ENCODE assay signal across 9 cellular contexts in genomic region chr12:102169922-102170698, GRCh38. TPM values are rescaled to one million over a fixed set of nuclear protein-coding genes. Genes with fewer than 3 reads are reported as not detected.
DNase-seq lines count a peak whose midpoint lies in the region; ATAC-seq and TF ChIP-seq lines count a peak whose summit lies in the region.
"Had no signal": no experiment of that assay in that cellular context is flagged by ENCODE, and none has a peak within 500 bp of the region (broad histone marks: within the 10 kb centered on the region; RNA-seq: fewer than 3 reads in every experiment).

No MANE protein-coding gene starts in this region.

- ATAC-seq in Right ventricle myocardium superior (ENCODE audit: poor library complexity) (peak; percentile 52), left ventricle myocardium superior (no peak), left lobe of liver (peak; percentile 83)

- H3K27ac ChIP-seq in ascending aorta = no peak overlapping the region

- peaks cover 18% of the 10 kb centered on the region for H3K4me1 Mint-ChIP-seq in T-helper 2 cell treated with Interferon-gamma antibody and Interleukin-4, amounts not matched to agents 5 μg/mL and 100 μg/mL, for 36 hours (ENCODE audit: low read depth)
- H3K4me1 Mint-ChIP-seq: activated naive CD4-positive, alpha-beta T cell treated with anti-CD3 and anti-CD28 coated beads, Interleukin-2, amount 50 U/mL, for 24 hours had no signal

- intact Hi-C loops in Right ventricle myocardium superior (cut with DNase I) (loop anchor here (2.0 kb wide), 1 partner anchor 317 kb away; no protein-coding TSS in a partner anchor), left ventricle myocardium superior (cut with micrococcal nuclease) (no loop called here), ascending aorta (cut with DNase I) (loop anchor here (10.0 kb wide), 1 partner anchor 315 kb away; the partner anchor contains the start of gene IGF1)

- H3K27ac Mint-ChIP-seq in T-helper 2 cell treated with Interferon-gamma antibody and Interleukin-4, amounts not matched to agents 5 μg/mL and 100 μg/mL, for 36 hours = no peak overlapping the region
- H3K27ac Mint-ChIP-seq: activated naive CD4-positive, alpha-beta T cell treated with anti-CD3 and anti-CD28 coated beads, Interleukin-2, amount 50 U/mL, for 24 hours had no signal

- no peaks in the 10 kb centered on the region for H3K9me3 Mint-ChIP-seq in T-helper 2 cell treated with Interferon-gamma antibody and Interleukin-4, amounts not matched to agents 5 μg/mL and 100 μg/mL, for 36 hours
- H3K9me3 Mint-ChIP-seq: activated naive CD4-positive, alpha-beta T cell treated with anti-CD3 and anti-CD28 coated beads, Interleukin-2, amount 50 U/mL, for 24 hours had no signal

- no peaks in the 10 kb centered on the region for H3K27me3 Mint-ChIP-seq in T-helper 2 cell treated with Interferon-gamma antibody and Interleukin-4, amounts not matched to agents 5 μg/mL and 100 μg/mL, for 36 hours (ENCODE audit: low read depth)
- H3K27me3 Mint-ChIP-seq: activated naive CD4-positive, alpha-beta T cell treated with anti-CD3 and anti-CD28 coated beads, Interleukin-2, amount 50 U/mL, for 24 hours had no signal

- DNase-seq in Right ventricle myocardium superior (no peak), left ventricle myocardium superior (no peak), LNCaP clone FGC (ENCODE audit: low read depth) (no peak), ascending aorta (ENCODE audit: low spot score in 2 of 2) (no peak), left lobe of liver (ENCODE audit: low spot score) (no peak), DMS153 (lab: John Stamatoyannopoulos, UW) (no peak), occipital lobe (lab: John Stamatoyannopoulos, UW) (no peak)
- no peak for DNase-seq in T-helper 2 cell treated with Interferon-gamma antibody and Interleukin-4, amounts not matched to agents 5 μg/mL and 100 μg/mL, for 36 hours (ENCODE audit: low spot score)

- no peaks in the 10 kb centered on the region for H3K36me3 ChIP-seq in ascending aorta

- no peak overlapping the region for H3K4me3 Mint-ChIP-seq in T-helper 2 cell treated with Interferon-gamma antibody and Interleukin-4, amounts not matched to agents 5 μg/mL and 100 μg/mL, for 36 hours
- H3K4me3 Mint-ChIP-seq: activated naive CD4-positive, alpha-beta T cell treated with anti-CD3 and anti-CD28 coated beads, Interleukin-2, amount 50 U/mL, for 24 hours had no signal

- no peaks in the 10 kb centered on the region for H3K9me3 ChIP-seq in ascending aorta

- peaks cover 34% of the 10 kb centered on the region for H3K36me3 Mint-ChIP-seq in T-helper 2 cell treated with Interferon-gamma antibody and Interleukin-4, amounts not matched to agents 5 μg/mL and 100 μg/mL, for 36 hours (ENCODE audit: low read depth)
- H3K36me3 Mint-ChIP-seq: activated naive CD4-positive, alpha-beta T cell treated with anti-CD3 and anti-CD28 coated beads, Interleukin-2, amount 50 U/mL, for 24 hours had no signal

- no peaks in the 10 kb centered on the region for H3K27me3 ChIP-seq in ascending aorta

- H3K4me1 ChIP-seq in ascending aorta = peaks cover 0 to 3% of the 10 kb centered on the region in 2 donors

- TF ChIP-seq CTCF in LNCaP clone FGC (IDR thresholded peaks at IDR 0.05; ENCODE audit: control insufficient read depth, extremely low read depth, insufficient read depth) (peak; percentile 90), ascending aorta (IDR thresholded peaks at IDR 0.05) (peak in 2 of 3 experiments; percentile 15 to 36)

- H3K4me3 ChIP-seq in LNCaP clone FGC (ENCODE audit: low read depth, low read length) (no peak overlapping the region), ascending aorta (no peak overlapping the region)

RNA-seq across cellular contexts. Expression of gene PMCH, which starts 27.5 kb away (rescaled TPM):
- total RNA-seq in Right ventricle myocardium superior = not detected
- not detected for total RNA-seq in left ventricle myocardium superior
- total RNA-seq in ascending aorta = not detected
- not detected for total RNA-seq in left lobe of liver
- not detected for total RNA-seq in occipital lobe

RNA-seq across cellular contexts. Expression of gene PARPBP, which starts 50.1 kb away (rescaled TPM):
- total RNA-seq in Right ventricle myocardium superior = 0.24 TPM
- total RNA-seq in left ventricle myocardium superior = 0.47 TPM
- 0.64 TPM for total RNA-seq in ascending aorta
- 0.23 TPM for total RNA-seq in left lobe of liver
- 5.5 TPM for total RNA-seq in occipital lobe

RNA-seq across cellular contexts. Expression of gene NUP37, which starts 50.2 kb away (rescaled TPM):
- total RNA-seq in Right ventricle myocardium superior (17.1 TPM), left ventricle myocardium superior (15.3 TPM), ascending aorta (66.9 TPM), left lobe of liver (5.4 TPM), occipital lobe (8.0 TPM)
